1 cellular context compared by ENCODE assay signal in the genomic region with DNA sequence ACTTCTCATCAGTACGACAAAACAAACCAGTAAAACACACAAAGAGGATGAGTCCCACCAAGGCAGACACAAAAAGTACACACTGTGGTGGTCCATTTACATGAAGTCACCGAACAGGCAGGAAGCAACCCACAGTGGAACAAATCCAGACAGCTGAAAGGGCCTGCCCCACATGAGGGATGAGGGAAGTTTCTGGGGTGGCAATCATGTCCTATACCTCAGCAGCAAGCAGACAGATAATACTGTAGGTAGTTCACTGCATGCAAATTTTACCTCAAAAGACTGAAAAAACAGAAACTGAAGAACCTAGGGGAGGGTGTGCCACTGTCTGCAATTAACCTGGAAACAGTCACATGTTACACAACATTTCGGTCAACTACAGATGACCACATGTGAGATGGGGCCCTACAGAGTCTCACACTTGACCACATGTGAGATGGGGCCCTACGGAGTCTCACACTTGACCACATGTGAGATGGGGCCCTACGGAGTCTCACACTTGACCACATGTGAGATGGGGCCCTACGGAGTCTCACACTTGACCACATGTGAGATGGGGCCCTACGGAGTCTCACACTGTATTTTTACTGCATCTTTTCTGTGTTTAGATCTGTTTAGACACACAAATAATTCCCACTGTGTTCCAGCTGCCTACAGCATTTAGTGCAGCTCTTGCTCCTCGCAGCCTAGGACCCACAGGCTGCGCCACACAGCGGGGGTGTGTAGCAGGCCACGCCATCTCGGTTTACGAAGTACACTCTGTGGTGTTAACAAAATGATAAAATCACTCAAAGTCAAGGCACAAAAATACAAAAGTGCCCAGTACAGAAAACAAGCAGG.
TF ChIP-seq lines count a peak whose summit lies in the region.

No MANE protein-coding gene starts in this region.

TF ChIP-seq in WTC11, 78 proteins besides CTCF, POLR2A, EP300 and RAD21 (continued from another document):
- TF ChIP-seq USF2 (CRISPR knock-in tag; IDR thresholded peaks at IDR 0.05) (no peak), FOXJ3 (CRISPR knock-in tag; IDR thresholded peaks at IDR 0.05; ENCODE audit: borderline replicate concordance) (no peak), CBFB (CRISPR knock-in tag; IDR thresholded peaks at IDR 0.05; ENCODE audit: low read depth) (no peak), MXD4 (CRISPR knock-in tag; IDR thresholded peaks at IDR 0.05; ENCODE audit: borderline replicate concordance) (no peak), HMGXB4 (CRISPR knock-in tag; IDR thresholded peaks at IDR 0.05) (no peak)
- TF ChIP-seq, protein P1, sequence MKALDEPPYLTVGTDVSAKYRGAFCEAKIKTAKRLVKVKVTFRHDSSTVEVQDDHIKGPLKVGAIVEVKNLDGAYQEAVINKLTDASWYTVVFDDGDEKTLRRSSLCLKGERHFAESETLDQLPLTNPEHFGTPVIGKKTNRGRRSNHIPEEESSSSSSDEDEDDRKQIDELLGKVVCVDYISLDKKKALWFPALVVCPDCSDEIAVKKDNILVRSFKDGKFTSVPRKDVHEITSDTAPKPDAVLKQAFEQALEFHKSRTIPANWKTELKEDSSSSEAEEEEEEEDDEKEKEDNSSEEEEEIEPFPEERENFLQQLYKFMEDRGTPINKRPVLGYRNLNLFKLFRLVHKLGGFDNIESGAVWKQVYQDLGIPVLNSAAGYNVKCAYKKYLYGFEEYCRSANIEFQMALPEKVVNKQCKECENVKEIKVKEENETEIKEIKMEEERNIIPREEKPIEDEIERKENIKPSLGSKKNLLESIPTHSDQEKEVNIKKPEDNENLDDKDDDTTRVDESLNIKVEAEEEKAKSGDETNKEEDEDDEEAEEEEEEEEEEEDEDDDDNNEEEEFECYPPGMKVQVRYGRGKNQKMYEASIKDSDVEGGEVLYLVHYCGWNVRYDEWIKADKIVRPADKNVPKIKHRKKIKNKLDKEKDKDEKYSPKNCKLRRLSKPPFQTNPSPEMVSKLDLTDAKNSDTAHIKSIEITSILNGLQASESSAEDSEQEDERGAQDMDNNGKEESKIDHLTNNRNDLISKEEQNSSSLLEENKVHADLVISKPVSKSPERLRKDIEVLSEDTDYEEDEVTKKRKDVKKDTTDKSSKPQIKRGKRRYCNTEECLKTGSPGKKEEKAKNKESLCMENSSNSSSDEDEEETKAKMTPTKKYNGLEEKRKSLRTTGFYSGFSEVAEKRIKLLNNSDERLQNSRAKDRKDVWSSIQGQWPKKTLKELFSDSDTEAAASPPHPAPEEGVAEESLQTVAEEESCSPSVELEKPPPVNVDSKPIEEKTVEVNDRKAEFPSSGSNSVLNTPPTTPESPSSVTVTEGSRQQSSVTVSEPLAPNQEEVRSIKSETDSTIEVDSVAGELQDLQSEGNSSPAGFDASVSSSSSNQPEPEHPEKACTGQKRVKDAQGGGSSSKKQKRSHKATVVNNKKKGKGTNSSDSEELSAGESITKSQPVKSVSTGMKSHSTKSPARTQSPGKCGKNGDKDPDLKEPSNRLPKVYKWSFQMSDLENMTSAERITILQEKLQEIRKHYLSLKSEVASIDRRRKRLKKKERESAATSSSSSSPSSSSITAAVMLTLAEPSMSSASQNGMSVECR (CRISPR knock-in tag; IDR thresholded peaks at IDR 0.05; ENCODE audit: borderline replicate concordance): no peak
